31 cellular contexts compared by ENCODE assay signal in the genomic region with DNA sequence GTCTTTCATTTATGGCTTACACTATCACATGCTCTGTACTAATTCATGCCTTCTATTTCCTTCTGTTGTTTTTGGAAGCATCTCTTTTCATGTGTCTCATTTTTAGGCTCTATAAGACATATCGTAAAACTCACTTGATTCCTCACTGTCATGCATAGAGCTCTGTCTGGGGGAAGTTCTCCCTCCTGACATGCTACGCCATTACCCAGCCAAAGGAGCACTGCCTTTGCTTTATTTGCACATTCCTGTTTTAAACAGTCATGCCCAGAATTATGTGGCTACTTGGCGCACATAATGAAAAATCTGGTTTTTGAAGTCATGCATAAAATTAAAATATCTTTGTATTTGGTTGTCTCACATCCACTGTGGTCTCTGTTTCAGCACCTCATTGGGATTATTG. TPM values are rescaled to one million over a fixed set of nuclear protein-coding genes. Genes with fewer than 3 reads are reported as not detected.
DNase-seq lines count a peak whose midpoint lies in the region; ATAC-seq and TF ChIP-seq lines count a peak whose summit lies in the region.
"Had no signal": no experiment of that assay in that cellular context is flagged by ENCODE, and none has a peak within 500 bp of the region (broad histone marks: within the 10 kb centered on the region; RNA-seq: fewer than 3 reads in every experiment).

No MANE protein-coding gene starts in this region.

- WGBS in IMR-90 (ENCODE audit: extremely low coverage in 2 of 2, insufficient read length in 1 of 2), 2 experiments = no CpG with 5 or more reads among the region's 3 CpGs
- whole genome bisulfite sequencing in right lobe of liver (ENCODE audit: insufficient coverage, low coverage, low lambda C conversion rate, missing lambda C conversion rate) = 84% methylated on average over 3 of the region's 3 CpGs

- no peaks in the 10 kb centered on the region for H3K36me3 ChIP-seq in IMR-90 (ENCODE audit: control insufficient read depth, insufficient read depth, low read length)
- H3K36me3 ChIP-seq in fibroblast of lung (ENCODE audit: control insufficient read depth, insufficient read depth, low read length) = no peaks in the 10 kb centered on the region
- H3K36me3 ChIP-seq in right lobe of liver = no peaks in the 10 kb centered on the region
- H3K36me3 ChIP-seq: left ventricle myocardium inferior, upper lobe of left lung had no signal

- CTCF ChIA-PET in IMR-90 (lab: Yijun Ruan, JAX) = no interaction called here

- DNase-seq in AG08395 (ENCODE audit: low spot score) (peak; percentile 70), IMR-90 (peak; percentile 7), fibroblast of lung (ENCODE audit: low read depth in 2 of 2) (peak; percentile 25 to 81), sciatic nerve (ENCODE audit: low spot score) (no peak), head of caudate nucleus (no peak), NCI-H524 treated with DMSO at 0.1 percent for 48 hours (lab: John Stamatoyannopoulos, UW) (no peak), NCI-H1694 treated with DMSO at 0.1 percent for 48 hours (lab: John Stamatoyannopoulos, UW) (no peak), right lobe of liver (no peak)
- DNase-seq: activated CD4-positive, alpha-beta memory T cell treated with anti-CD3 and anti-CD28 coated beads for 36 hours; activated CD4-positive, CD25-positive, alpha-beta regulatory T cell treated with anti-CD3 and anti-CD28 coated beads, Interleukin-2, amount 50 U/mL, for 72 hours; activated naive CD4-positive, alpha-beta T cell; activated naive CD8-positive, alpha-beta T cell treated with anti-CD3 and anti-CD28 coated beads, Interleukin-2, amount 50 U/mL, for 24 hours; body of pancreas; CD8-positive, alpha-beta memory T cell; dermis blood vessel endothelial cell; DMS 273 treated with DMSO at 0.1 percent for 48 hours; EL; left ventricle myocardium inferior; NCI-H146; NCI-H2107; NCI-H446; NCI-H774; posterior cingulate gyrus; SHP77 treated with DMSO at 0.1 percent for 48 hours; stimulated activated CD4-positive, alpha-beta T cell treated with anti-CD3 and anti-CD28 coated beads, Interleukin-15, amount 100 ng/mL, for 24 hours; stimulated activated CD4-positive, alpha-beta T cell treated with anti-CD3 and anti-CD28 coated beads, Interleukin-4, amount 100 ng/mL, for 4 hours; substantia nigra; upper lobe of left lung had no signal

- no peak for TF ChIP-seq RAD21 in IMR-90 (IDR thresholded peaks at IDR 0.05; ENCODE audit: low read length)

- POLR2A ChIA-PET in IMR-90 (lab: Charles Lee; ENCODE audit: unreplicated experiment) = no interaction called here

- BruUV-seq in IMR-90 (replicated peaks; lab: Mats Ljungman, UMichigan) = no TSS peak

- H3K23ac ChIP-seq in IMR-90 (ENCODE audit: low read depth, low read length) = no peak overlapping the region

- H2AK9ac ChIP-seq in IMR-90 (replicated peaks; ENCODE audit: low read depth, low read length, poor library complexity) = no peak overlapping the region

- dilution Hi-C loops in IMR-90 (cut with HindIII; ENCODE audit: low sequenced_read_pairs, unreplicated experiment) = no loop called here

- in situ Hi-C loops in IMR-90 (cut with MboI; ENCODE audit: low sequenced_read_pairs) = no loop called here

- H3K4me3 ChIP-seq in IMR-90 (ENCODE audit: insufficient read depth, low read depth, low read length) (no peak overlapping the region), fibroblast of lung (replicated peaks in 1 of 4; ENCODE audit: control extremely low read depth in 1 of 4, insufficient read depth in 1 of 4, low read depth in 3 of 4, low read length in 4 of 4) (no peak overlapping the region), right lobe of liver (no peak overlapping the region)
- H3K4me3 ChIP-seq: body of pancreas, left ventricle myocardium inferior, upper lobe of left lung had no signal

- no peak overlapping the region for H2BK15ac ChIP-seq in IMR-90 (ENCODE audit: low read depth, low read length)

- H2BK20ac ChIP-seq in IMR-90 (ENCODE audit: low read depth, low read length) = no peak overlapping the region

- H4K91ac ChIP-seq in IMR-90 (ENCODE audit: insufficient read depth, low read depth, low read length) = no peak overlapping the region

- H2BK120ac ChIP-seq in IMR-90 (ENCODE audit: low read depth, low read length) = no peak overlapping the region

- no peak overlapping the region for H4K5ac ChIP-seq in IMR-90 (ENCODE audit: low read depth, low read length)

- no peak overlapping the region for H3K4ac ChIP-seq in IMR-90 (ENCODE audit: low read depth, low read length)

- H3K9ac ChIP-seq in IMR-90 (ENCODE audit: low read depth, low read length) (no peak overlapping the region), fibroblast of lung (ENCODE audit: insufficient read depth, low read length) (no peak overlapping the region)

- intact Hi-C loops in IMR-90 (cut with micrococcal nuclease) (no loop called here), sciatic nerve (cut with DNase I) (no loop called here), head of caudate nucleus (cut with DNase I) (no loop called here), right lobe of liver (cut with DNase I) (no loop called here)

- H3K27ac ChIP-seq in IMR-90 (ENCODE audit: insufficient read depth, low read length) (no peak overlapping the region), fibroblast of lung (ENCODE audit: insufficient read depth, low read length) (no peak overlapping the region), right lobe of liver (no peak overlapping the region)
- H3K27ac ChIP-seq: body of pancreas, left ventricle myocardium inferior, upper lobe of left lung had no signal

- H4K20me1 ChIP-seq in IMR-90 (ENCODE audit: insufficient read depth, low read length) (no peaks in the 10 kb centered on the region), fibroblast of lung (ENCODE audit: control insufficient read depth, extremely low read depth, insufficient read depth, low read length) (no peaks in the 10 kb centered on the region)

- H3K4me1 ChIP-seq in IMR-90 (ENCODE audit: control insufficient read depth, insufficient read depth, low read length) (no peaks in the 10 kb centered on the region), fibroblast of lung (ENCODE audit: control insufficient read depth, extremely low read depth, insufficient read depth, low read length) (peaks cover 4% of the 10 kb centered on the region), right lobe of liver (peaks cover 0 to 30% (median 6%) of the 10 kb centered on the region in 4 donors)

- H3K4me2 ChIP-seq in IMR-90 (ENCODE audit: low read depth, low read length) = no peak overlapping the region
- H3K4me2 ChIP-seq in fibroblast of lung (ENCODE audit: extremely low read depth, insufficient read depth, low read length) = no peak overlapping the region

- H3K79me1 ChIP-seq in IMR-90 (ENCODE audit: low read depth in 1 of 2, low read length in 2 of 2) = no peaks in the 10 kb centered on the region

- H3K14ac ChIP-seq in IMR-90 (replicated peaks; ENCODE audit: low read depth, low read length) = no peak overlapping the region

- TF ChIP-seq CTCF in IMR-90 (conservative IDR thresholded peaks at IDR 0.05; ENCODE audit: low read depth, low read length) = no peak
- no peak for TF ChIP-seq CTCF in fibroblast of lung (conservative IDR thresholded peaks at IDR 0.05 in 1 of 2, IDR thresholded peaks at IDR 0.05 in 1 of 2; ENCODE audit: low read depth in 1 of 2, low read length in 2 of 2)
- no peak for TF ChIP-seq CTCF in right lobe of liver (IDR thresholded peaks at IDR 0.05)

- H3K9me1 ChIP-seq in IMR-90 (ENCODE audit: insufficient read depth, low read length) = no peaks in the 10 kb centered on the region

- TF ChIP-seq POLR2A in IMR-90 (IDR thresholded peaks at IDR 0.05; ENCODE audit: low read depth, low read length) (no peak), right lobe of liver (IDR thresholded peaks at IDR 0.05) (no peak)

- peak; percentile 78 for ATAC-seq in IMR-90 (ENCODE audit: low read depth)
- ATAC-seq in sciatic nerve = peak; percentile 5
- no peak for ATAC-seq in right lobe of liver
- ATAC-seq: activated naive CD8-positive, alpha-beta T cell treated with anti-CD3 and anti-CD28 coated beads, Interleukin-2, amount 50 U/mL, for 24 hours; body of pancreas; esophagus mucosa; HCT116; stimulated activated effector memory CD8-positive, alpha-beta T cell treated with anti-CD3 and anti-CD28 coated beads, Interleukin-12 subunit alpha, Interleukin-12 subunit beta, amount 100 ng/mL, for 72 hours had no signal

- H3K27me3 ChIP-seq in IMR-90 (ENCODE audit: control insufficient read depth, insufficient read depth, low read length) = no peaks in the 10 kb centered on the region
- no peaks in the 10 kb centered on the region for H3K27me3 ChIP-seq in fibroblast of lung (ENCODE audit: control insufficient read depth, insufficient read depth, low read length)
- no peaks in the 10 kb centered on the region for H3K27me3 ChIP-seq in right lobe of liver
- H3K27me3 ChIP-seq: body of pancreas, upper lobe of left lung had no signal

- no peak overlapping the region for H3K56ac ChIP-seq in IMR-90 (ENCODE audit: extremely low read depth, insufficient read depth, low read length)

- H3K9me3 ChIP-seq in IMR-90 (ENCODE audit: control insufficient read depth, insufficient read depth, low read length) = no peaks in the 10 kb centered on the region
- no peaks in the 10 kb centered on the region for H3K9me3 ChIP-seq in fibroblast of lung (ENCODE audit: control insufficient read depth, insufficient read depth, low read depth, low read length)
- H3K9me3 ChIP-seq in right lobe of liver = no peaks in the 10 kb centered on the region
- H3K9me3 ChIP-seq: body of pancreas, left ventricle myocardium inferior, upper lobe of left lung had no signal

- H3K79me2 ChIP-seq in fibroblast of lung (ENCODE audit: control insufficient read depth, insufficient read depth, low read length) = no peaks in the 10 kb centered on the region

- H3K18ac ChIP-seq in IMR-90 (ENCODE audit: low read depth, low read length) = no peak overlapping the region

- H2AFZ ChIP-seq in IMR-90 (replicated peaks; ENCODE audit: low read length, poor library complexity) (no peak overlapping the region), fibroblast of lung (ENCODE audit: low read length) (no peak overlapping the region)

- no peak overlapping the region for H2AK5ac ChIP-seq in IMR-90 (ENCODE audit: low read depth, low read length)

- H2BK5ac ChIP-seq in IMR-90 (ENCODE audit: low read depth, low read length, poor library complexity, severe bottlenecking) = no peak overlapping the region

- H4K8ac ChIP-seq in IMR-90 (ENCODE audit: low read depth in 2 of 2, low read length in 2 of 2) = no peak overlapping the region

TF ChIP-seq in IMR-90, 13 proteins besides CTCF, POLR2A, EP300 and RAD21 (continues in another document):
- no peak for TF ChIP-seq RFX5 (IDR thresholded peaks at IDR 0.05; ENCODE audit: low read depth, low read length)
- TF ChIP-seq CEBPB (IDR thresholded peaks at IDR 0.05; ENCODE audit: low read depth, low read length) = no peak

RNA-seq across cellular contexts. Expression of a gene that starts 17.6 kb away (rescaled TPM):
- total RNA-seq in IMR-90 (2012; rRNA removed) (0.18 and 0.28 TPM in 2 replicates), fibroblast of lung (44.3 and 63.7 TPM in 2 replicates), sciatic nerve (48.1 TPM), right lobe of liver (100 to 1,000 TPM; 169 to 782 (median 334) TPM)
- polyA plus RNA-seq in IMR-90 (2012; rRNA removed) (0.22 and 0.51 TPM in 2 replicates), fibroblast of lung (18.8 and 36.3 TPM in 2 replicates)
- polyA plus RNA-seq in IMR-90 (2012; cell fraction: cytosol; rRNA removed) = 0.44 and 0.62 TPM in 2 replicates
- polyA plus RNA-seq in IMR-90 (2012; cell fraction: nucleus; rRNA removed; ENCODE audit: low replicate concordance) = 0.23 and 0.33 TPM in 2 replicates
- polyA plus RNA-seq in fibroblast of lung (2012) = 9.5 and 15.8 TPM in 2 replicates
- polyA minus RNA-seq in fibroblast of lung (ENCODE audit: low replicate concordance) = 16.1 and 19.0 TPM in 2 replicates

Comparison
In these comparisons a context has a peak if more than half of its experiments do, and no peak if none do; other contexts are left out.
1. DNase-seq: peak in AG08395 (single experiment), IMR-90 (single experiment) and fibroblast of lung (2 of 2); none in sciatic nerve (single experiment), head of caudate nucleus (0 of 42), NCI-H524 treated with DMSO at 0.1 percent for 48 hours (single experiment), NCI-H1694 treated with DMSO at 0.1 percent for 48 hours (single experiment) and right lobe of liver (0 of 3).
2. ATAC-seq: peak in IMR-90 (single experiment) and sciatic nerve (single experiment); none in right lobe of liver (0 of 4).
3. RNA of a gene that starts 17.6 kb away (total RNA-seq): 169 to 782 TPM in right lobe of liver, 48.1 TPM in sciatic nerve (single experiment) and 44.3 to 63.7 TPM in fibroblast of lung; 0.18 to 0.28 TPM in IMR-90; every median in the first group is over 10 times any median in the second.